20 cellular contexts compared by ENCODE assay signal in the genomic region with DNA sequence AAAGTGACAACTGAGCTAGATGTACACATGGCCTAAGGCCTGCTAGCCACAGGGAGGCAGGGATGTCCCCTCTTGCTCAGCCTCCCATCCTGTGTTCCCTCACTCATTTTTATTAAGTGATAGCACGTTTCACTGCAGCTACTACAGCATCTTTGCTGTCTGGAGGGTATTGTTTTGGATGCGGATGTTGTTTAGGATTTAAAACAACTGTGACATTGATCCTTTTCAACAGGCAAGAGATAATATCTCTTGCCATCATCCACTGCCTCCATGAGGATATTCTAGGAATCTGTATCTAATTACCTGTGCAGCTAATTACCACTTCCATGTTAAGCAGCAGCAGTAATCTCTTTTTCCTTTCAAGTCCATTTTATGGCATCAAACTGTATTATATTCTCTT.
"Had no signal": no experiment of that assay in that cellular context is flagged by ENCODE, and none has a peak within 500 bp of the region (broad histone marks: within the 10 kb centered on the region; RNA-seq: fewer than 3 reads in every experiment).

No MANE protein-coding gene starts in this region.

- H3K4me3 ChIP-seq: colonic mucosa, dorsolateral prefrontal cortex, esophagus squamous epithelium, gastrocnemius medialis, heart right ventricle, left lung, lower lobe of right lung, mucosa of descending colon had no signal

- DNase-seq: colonic mucosa; dermis blood vessel endothelial cell; dorsolateral prefrontal cortex; effector CD4-positive, alpha-beta T cell; effector memory CD4-positive, alpha-beta T cell; esophagus squamous epithelium; foreskin fibroblast; foreskin melanocyte; gastrocnemius medialis; glutamatergic neuron; head of caudate nucleus; heart right ventricle; hippocampal formation; left cardiac atrium; left lung; left ventricle myocardium superior; lower lobe of right lung; mesenchymal stem cell; mucosa of descending colon; naive B cell had no signal

- H3K4me1 ChIP-seq: colonic mucosa, esophagus squamous epithelium, heart right ventricle, left lung, lower lobe of right lung had no signal

- H3K9me3 ChIP-seq: colonic mucosa, esophagus squamous epithelium, gastrocnemius medialis, heart right ventricle, left lung, lower lobe of right lung, mucosa of descending colon had no signal

- ATAC-seq: gastrocnemius medialis, heart right ventricle, left cardiac atrium, left lung, left ventricle myocardium superior, lower lobe of right lung, mucosa of descending colon had no signal

- H3K27me3 ChIP-seq: colonic mucosa, dorsolateral prefrontal cortex, esophagus squamous epithelium, gastrocnemius medialis, heart right ventricle, left lung had no signal

- H3K36me3 ChIP-seq: colonic mucosa, esophagus squamous epithelium, gastrocnemius medialis, heart right ventricle, left lung, lower lobe of right lung had no signal

- H3K27ac ChIP-seq: colonic mucosa, dorsolateral prefrontal cortex, esophagus squamous epithelium, gastrocnemius medialis, heart right ventricle, left lung, lower lobe of right lung had no signal
